ENCODE assay signal across 35 cellular contexts in genomic region chrX:81215685-81216084, GRCh38. TPM values are rescaled to one million over a fixed set of nuclear protein-coding genes. Genes with fewer than 3 reads are reported as not detected.
"Had no signal": no experiment of that assay in that cellular context is flagged by ENCODE, and none has a peak within 500 bp of the region (broad histone marks: within the 10 kb centered on the region; RNA-seq: fewer than 3 reads in every experiment).

No MANE protein-coding gene starts in this region.

- H3K9me3 ChIP-seq: ascending aorta, body of pancreas, breast epithelium, SJCRH30 had no signal

- H3K36me3 ChIP-seq: ascending aorta, breast epithelium, SJCRH30, WERI-Rb-1 had no signal

- DNase-seq: activated CD4-positive, alpha-beta memory T cell treated with anti-CD3 and anti-CD28 coated beads, Interleukin-2, amount 10 ng/mL, durations not matched to agents 7 days and 5 days; activated CD4-positive, alpha-beta T cell treated with anti-CD3 and anti-CD28 coated beads for 1 hour; activated CD4-positive, alpha-beta T cell treated with anti-CD3 and anti-CD28 coated beads for 48 hours; activated CD4-positive, CD25-positive, alpha-beta regulatory T cell; activated CD8-positive, alpha-beta memory T cell treated with anti-CD3 and anti-CD28 coated beads for 24 hours; activated CD8-positive, alpha-beta memory T cell treated with anti-CD3 and anti-CD28 coated beads, Interleukin-2, amount 10 ng/mL, durations not matched to agents 7 days and 5 days; activated CD8-positive, alpha-beta memory T cell treated with anti-CD3 and anti-CD28 coated beads, Interleukin-2, amount 50 U/mL, for 48 hours; activated effector memory CD4-positive, alpha-beta T cell treated with anti-CD3 and anti-CD28 coated beads, Interleukin-2, amount 50 U/mL, for 16 hours; activated naive CD4-positive, alpha-beta T cell; activated naive CD4-positive, alpha-beta T cell treated with anti-CD3 and anti-CD28 coated beads, Interleukin-2, amount 50 U/mL, for 16 hours; activated naive CD8-positive, alpha-beta T cell treated with anti-CD3 and anti-CD28 coated beads for 36 hours; activated T-cell treated with anti-CD3 and anti-CD28 coated beads, Interleukin-2, amount 50 U/mL, for 1 hour; activated T-cell treated with anti-CD3 and anti-CD28 coated beads, Interleukin-2, amount 50 U/mL, for 72 hours; amniotic stem cell; body of pancreas; Karpas-422; NCI-H1105; NCI-H1417 treated with DMSO at 0.1 percent for 48 hours; NCI-H1930; NCI-H2081 treated with DMSO at 0.1 percent for 48 hours; NCI-H226; NCI-H446 treated with DMSO at 0.1 percent for 48 hours; NCI-H524; NCI-H69; SHP77; SJCRH30; T-cell; T-helper 2 cell; T-helper 9 cell; WERI-Rb-1 had no signal

- H3K27me3 ChIP-seq: ascending aorta, body of pancreas, SJCRH30 had no signal

- H3K4me3 ChIP-seq: ascending aorta, body of pancreas, breast epithelium, SJCRH30, SK-N-MC had no signal

- H3K27ac ChIP-seq: ascending aorta, body of pancreas, breast epithelium, SJCRH30, SK-N-MC, WERI-Rb-1 had no signal

- ATAC-seq: activated CD8-positive, alpha-beta memory T cell treated with anti-CD3 and anti-CD28 coated beads, Interleukin-2, amount 10 ng/mL, durations not matched to agents 7 days and 5 days; activated T-cell treated with anti-CD3 and anti-CD28 coated beads, Interleukin-2, amount 50 U/mL, for 72 hours; activated T-helper 17 cell treated with anti-CD3 and anti-CD28 coated beads, Interleukin-2, amount 50 U/mL, for 72 hours; body of pancreas; Panc1; T-cell had no signal

- H3K4me1 ChIP-seq: ascending aorta, body of pancreas, breast epithelium, SJCRH30 had no signal

RNA-seq across cellular contexts. Expression of gene HMGN5, which starts 14.0 kb away (rescaled TPM):
- total RNA-seq: ascending aorta had no signal
